8 cellular contexts compared by ENCODE assay signal in the genomic region with DNA sequence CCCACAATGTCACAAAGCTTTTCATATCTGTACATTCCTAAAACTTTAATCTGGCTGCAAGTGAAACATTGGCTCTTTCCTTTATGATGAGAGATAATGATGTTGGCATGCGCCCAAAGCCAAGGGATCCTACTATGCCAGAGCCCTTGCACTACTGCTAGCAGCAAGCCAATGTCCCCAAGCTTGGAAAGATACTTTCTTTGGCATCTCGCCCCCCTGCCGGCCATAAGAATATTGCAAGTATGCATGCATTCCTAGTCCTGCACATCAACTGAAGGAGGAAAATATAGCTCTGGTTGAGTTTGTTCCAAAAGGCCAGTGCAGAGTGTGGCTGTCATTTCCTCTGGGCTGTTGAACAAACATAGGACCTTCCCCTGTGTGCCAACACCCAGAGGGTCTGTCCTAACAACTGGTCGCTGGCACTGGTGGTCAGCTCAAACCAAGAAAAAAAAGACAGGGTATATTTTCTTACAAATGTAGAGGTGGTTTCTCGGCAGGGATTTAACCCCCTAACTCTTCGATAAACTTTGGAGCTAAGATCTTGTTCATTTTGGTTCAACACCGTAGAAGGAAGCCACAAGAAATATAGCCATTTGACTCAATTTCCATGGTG. TPM values are rescaled to one million over a fixed set of nuclear protein-coding genes. Genes with fewer than 3 reads are reported as not detected.
DNase-seq lines count a peak whose midpoint lies in the region; ATAC-seq and TF ChIP-seq lines count a peak whose summit lies in the region.

No MANE protein-coding gene starts in this region.

- H3K27me3 ChIP-seq in MG63 (no peaks in the 10 kb centered on the region), heart right ventricle (no peaks in the 10 kb centered on the region)

- 58 to 63% methylated on average over 7 of the region's 7 CpGs for WGBS in heart right ventricle, 2 donors

- H3K9me3 ChIP-seq in MG63 (no peaks in the 10 kb centered on the region), heart right ventricle (no peaks in the 10 kb centered on the region)

- intact Hi-C loops in Right ventricle myocardium superior (cut with DNase I) (no loop called here), cardiac septum (cut with DNase I) (loop anchor here (2.0 kb wide), 2 partner anchors 47 to 251 kb away; no protein-coding TSS in a partner anchor), heart right ventricle (cut with DNase I) (loop anchor here (2.0 to 5.0 kb wide), 9 partner anchors 45 to 297 kb away; a partner anchor contains a TSS)

- H3K4me3 ChIP-seq in MG63 (no peak overlapping the region), heart right ventricle (no peak overlapping the region)

- H3K36me3 ChIP-seq in MG63, result no peaks in the 10 kb centered on the region
- no peaks in the 10 kb centered on the region for H3K36me3 ChIP-seq in heart right ventricle

- ATAC-seq in Right ventricle myocardium superior (ENCODE audit: poor library complexity), result peak; percentile 46
- ATAC-seq in heart right ventricle, result peak in 4 of 8 donors; percentile 5 to 24 (median 16)
- ATAC-seq in GM21737 (IDR thresholded peaks at IDR 0.05; ENCODE audit: unreplicated experiment), result no peak
- ATAC-seq in HG03108 (IDR thresholded peaks at IDR 0.05; ENCODE audit: unreplicated experiment), result no peak

- peak overlapping the region in 2 of 10 donors; percentile 2 to 38 for H3K27ac ChIP-seq in heart right ventricle

- peak; percentile 50 for DNase-seq in Right ventricle myocardium superior
- DNase-seq in cardiac septum (ENCODE audit: low spot score), result no peak
- DNase-seq in MG63, result peak; percentile 46
- peak; percentile 46 to 50 for DNase-seq in activated T-cell treated with anti-CD3 and anti-CD28 coated beads, Interleukin-2, amount 50 U/mL, for 48 hours
- DNase-seq in heart right ventricle, result peak; percentile 44 to 58
- DNase-seq in stimulated activated naive CD4-positive, alpha-beta T cell treated with Interleukin-2 at 50 U/mL for 16 hours (lab: John Stamatoyannopoulos, UW), result peak; percentile 47

- peaks cover 0 to 43% (median 20%) of the 10 kb centered on the region in 9 donors for H3K4me1 ChIP-seq in heart right ventricle

- TF ChIP-seq CTCF in heart right ventricle (IDR thresholded peaks at IDR 0.05), result peak; percentile 18 to 62 (median 57)

RNA-seq across cellular contexts. Expression of a gene that starts 41.5 kb away (rescaled TPM):
- total RNA-seq in Right ventricle myocardium superior (3.4 TPM), cardiac septum (2.2 TPM), heart right ventricle (10 to 100 TPM in 2 of 10 donors, 1 to 10 TPM in 7, under 1 TPM in 1; 0.96 to 19.7 (median 3.2) TPM)
- total RNA-seq in MG63 (2014; rRNA removed; shearing (Covaris generic); ENCODE audit: low replicate concordance), result 1.5 and 2.5 TPM in 2 replicates
- polyA plus RNA-seq in heart right ventricle, result 1 to 10 TPM; 2.4 to 3.6 TPM
